Comparison of ENCODE assay signal across 8 cellular contexts in genomic region chr7:120988591-120989299, GRCh38. TPM values are rescaled to one million over a fixed set of nuclear protein-coding genes. Genes with fewer than 3 reads are reported as not detected.
DNase-seq lines count a peak whose midpoint lies in the region; ATAC-seq and TF ChIP-seq lines count a peak whose summit lies in the region.

Gene CPED1, plus strand, starts transcription at chr7:120988711. Its CDS starts 911 bp downstream, at chr7:120989622.

- peak; percentile 38 for ATAC-seq in GM21786 (IDR thresholded peaks at IDR 0.05; ENCODE audit: unreplicated experiment)

- DNase-seq in ELR (ENCODE audit: low read depth) (peak; percentile 80), Kasumi-1 (lab: John Stamatoyannopoulos, UW) (peak; percentile 24 to 43), ecto neural progenitor cell (ENCODE audit: low spot score) (peak; percentile 69), NOMO-1 treated with dmso at 0.1 percent for 144 hours (lab: John Stamatoyannopoulos, UW; ENCODE audit: unreplicated experiment) (no peak)
- peak; percentile 32 for DNase-seq in activated CD4-positive, CD25-positive, alpha-beta regulatory T cell treated with anti-CD3 and anti-CD28 coated beads, Interleukin-2, amount 50 U/mL, for 72 hours
- DNase-seq in stimulated activated CD4-positive, alpha-beta T cell treated with anti-CD3 and anti-CD28 coated beads, Interleukin-4, amount 100 ng/mL, for 24 hours, result peak; percentile 23

- H3K27ac ChIP-seq in liver (ENCODE audit: low read depth in 1 of 2, low read length in 2 of 2), result peak within 1 kb of the TSS; percentile 95 to 99

- no peaks in the 10 kb centered on the region for H3K27me3 ChIP-seq in liver (ENCODE audit: control insufficient read depth in 4 of 4, insufficient read depth in 4 of 4, low read length in 3 of 4)

- H3K4me3 ChIP-seq in liver (ENCODE audit: low read depth in 1 of 3, low read length in 3 of 3), result peak within 1 kb of the TSS; percentile 61 to 91 (median 76)

- peaks cover 0 to 28% (median 14%) of the 10 kb centered on the region in 4 donors for H3K4me1 ChIP-seq in liver (ENCODE audit: control insufficient read depth in 4 of 4, insufficient read depth in 4 of 4, low read length in 3 of 4)

- no peaks in the 10 kb centered on the region for H3K9me3 ChIP-seq in liver (ENCODE audit: control insufficient read depth in 4 of 4, low read length in 3 of 4)

- no peaks in the 10 kb centered on the region for H3K36me3 ChIP-seq in liver (ENCODE audit: control insufficient read depth in 4 of 4, insufficient read depth in 3 of 4, low read depth in 1 of 4, low read length in 3 of 4)

- WGBS in liver, result under 1% methylated on average over 28 of the region's 28 CpGs

- TF ChIP-seq CTCF in liver (IDR thresholded peaks at IDR 0.05; ENCODE audit: low read depth, low read length, missing input control), result no peak

- peak; percentile 49 to 51 for TF ChIP-seq RAD21 in liver (IDR thresholded peaks at IDR 0.05)

- peak within 1 kb of the TSS; percentile 97 to 98 for H3K9ac ChIP-seq in liver (ENCODE audit: low read depth in 1 of 2, low read length in 2 of 2)

TF ChIP-seq in liver, 16 proteins besides CTCF, POLR2A, EP300 and RAD21:
- TF ChIP-seq MAX (IDR thresholded peaks at IDR 0.05), result no peak
- peak; percentile 84 for TF ChIP-seq SP1 (IDR thresholded peaks at IDR 0.05)
- TF ChIP-seq EGR1 (IDR thresholded peaks at IDR 0.05; ENCODE audit: low read depth in 2 of 2), result peak; percentile 76 to 81
- peak; percentile 88 for TF ChIP-seq REST (IDR thresholded peaks at IDR 0.05)
- peak; percentile 4 to 59 for TF ChIP-seq RXRA (IDR thresholded peaks at IDR 0.05)
- TF ChIP-seq JUND (IDR thresholded peaks at IDR 0.05), result peak; percentile 27 to 57
- peak; percentile 85 for TF ChIP-seq HNF4A (conservative IDR thresholded peaks at IDR 0.05)
- no peak for TF ChIP-seq FOXA2 (IDR thresholded peaks at IDR 0.05)
- peak; percentile 65 for TF ChIP-seq HNF4G (IDR thresholded peaks at IDR 0.05)
- peak in 1 of 2 donors; percentile 55 for TF ChIP-seq GABPA (IDR thresholded peaks at IDR 0.05 in 1 of 2, conservative IDR thresholded peaks at IDR 0.05 in 1 of 2)
- TF ChIP-seq YY1 (IDR thresholded peaks at IDR 0.05), result peak; percentile 75
- peak; percentile 78 for TF ChIP-seq FOXA1 (IDR thresholded peaks at IDR 0.05)
- peak; percentile 44 for TF ChIP-seq ZBTB33 (IDR thresholded peaks at IDR 0.05)
- TF ChIP-seq TAF1 (conservative IDR thresholded peaks at IDR 0.05), result peak; percentile 83
- peak; percentile 89 for TF ChIP-seq ATF3 (IDR thresholded peaks at IDR 0.05)
- no peak for TF ChIP-seq NR2F2 (IDR thresholded peaks at IDR 0.05)

RNA-seq across cellular contexts. Expression of gene CPED1, which starts in this region (rescaled TPM):
- 10 to 100 TPM in 1 of 2 donors, 1 to 10 TPM in 1; 8.5 to 58.0 TPM for total RNA-seq in liver
- polyA plus RNA-seq in liver, result 10 to 100 TPM; 11.1 to 18.1 TPM
